ENCODE assay signal across 18 cellular contexts in genomic region chr16:30834130-30834740, GRCh38. TPM values are rescaled to one million over a fixed set of nuclear protein-coding genes. Genes with fewer than 3 reads are reported as not detected.
DNase-seq lines count a peak whose midpoint lies in the region; ATAC-seq and TF ChIP-seq lines count a peak whose summit lies in the region.
"Had no signal": no experiment of that assay in that cellular context is flagged by ENCODE, and none has a peak within 500 bp of the region (broad histone marks: within the 10 kb centered on the region; RNA-seq: fewer than 3 reads in every experiment).

No MANE protein-coding gene starts in this region.

- no peak for TF ChIP-seq CTCF in left ventricle myocardium inferior (IDR thresholded peaks at IDR 0.05; ENCODE audit: borderline replicate concordance)

- H3K4me3 ChIP-seq in left ventricle myocardium inferior (no peak overlapping the region), H7 (ENCODE audit: insufficient read depth, low read depth, low read length) (no peak overlapping the region), aorta (ENCODE audit: low read length in 2 of 2) (no peak overlapping the region)
- H3K4me3 ChIP-seq: BLaER1, HAP-1 had no signal

- peak; percentile 36 for DNase-seq in left ventricle myocardium superior
- no peak for DNase-seq in left ventricle myocardium inferior
- peak; percentile 42 for DNase-seq in H7
- DNase-seq in aorta, result no peak
- no peak for DNase-seq in NCI-H1694 treated with DMSO at 0.1 percent for 48 hours (lab: John Stamatoyannopoulos, UW)
- DNase-seq: Caco-2; CD4-positive, CD25-positive, alpha-beta regulatory T cell; CD8-positive, alpha-beta T cell; DMS153; DND-41; GOT3; HFFc6 had no signal

- ATAC-seq in left ventricle myocardium superior, result no peak
- ATAC-seq in esophagus mucosa, result peak; percentile 8
- ATAC-seq in aorta (ENCODE audit: low FRiP score), result peak; percentile 36
- no peak for ATAC-seq in HG03469 (IDR thresholded peaks at IDR 0.05; ENCODE audit: unreplicated experiment)
- ATAC-seq: CD8-positive, alpha-beta T cell had no signal

- WGBS in aorta, 2 donors, result 95 to 96% methylated on average over 44 of the region's 44 CpGs

- H3K4me1 ChIP-seq in left ventricle myocardium inferior (peaks cover 10% of the 10 kb centered on the region), aorta (ENCODE audit: control insufficient read depth in 1 of 2, insufficient read depth in 2 of 2, low read length in 2 of 2) (no peaks in the 10 kb centered on the region)
- H3K4me1 ChIP-seq: BLaER1, HAP-1 had no signal

- H3K36me3 ChIP-seq in left ventricle myocardium inferior, result peaks cover 7% of the 10 kb centered on the region
- H3K36me3 ChIP-seq in H7 (replicated peaks; ENCODE audit: control insufficient read depth, insufficient read depth, low read length), result no peaks in the 10 kb centered on the region
- H3K36me3 ChIP-seq in aorta (ENCODE audit: control insufficient read depth in 1 of 2, insufficient read depth in 2 of 2, low read length in 1 of 2), result no peaks in the 10 kb centered on the region
- H3K36me3 ChIP-seq: HAP-1 had no signal

- H3K27ac ChIP-seq in left ventricle myocardium inferior (replicated peaks) (no peak overlapping the region), aorta (ENCODE audit: low read depth in 1 of 2, low read length in 2 of 2) (no peak overlapping the region)
- H3K27ac ChIP-seq: 22Rv1, BLaER1, C4-2B had no signal

- no peaks in the 10 kb centered on the region for H3K9me3 ChIP-seq in left ventricle myocardium inferior (replicated peaks)
- H3K9me3 ChIP-seq in aorta (ENCODE audit: control insufficient read depth, low read length), result no peaks in the 10 kb centered on the region
- H3K9me3 ChIP-seq: BLaER1, Caco-2, HAP-1 had no signal

- intact Hi-C loops in left ventricle myocardium superior (cut with micrococcal nuclease), result no loop called here
- intact Hi-C loops in left ventricle myocardium inferior (cut with micrococcal nuclease), result no loop called here
- intact Hi-C loops in aorta (cut with DNase I), result no loop called here

- no peaks in the 10 kb centered on the region for H3K27me3 ChIP-seq in left ventricle myocardium inferior (ENCODE audit: low read depth)
- H3K27me3 ChIP-seq in H7 (ENCODE audit: control insufficient read depth, insufficient read depth, low read length), result no peaks in the 10 kb centered on the region
- H3K27me3 ChIP-seq in aorta (ENCODE audit: control insufficient read depth in 1 of 2, insufficient read depth in 2 of 2, low read length in 1 of 2), result no peaks in the 10 kb centered on the region
- H3K27me3 ChIP-seq: BLaER1 had no signal

RNA-seq across cellular contexts. Expression of gene ZNF629, which starts 47.2 kb away (rescaled TPM):
- total RNA-seq in left ventricle myocardium superior, result 19.2 TPM
- 21.1 TPM for total RNA-seq in left ventricle myocardium inferior
- total RNA-seq in H7 (2014; rRNA removed; shearing (Covaris generic)), result 15.1 and 16.0 TPM in 2 replicates
- total RNA-seq in esophagus mucosa, result 4.7 TPM
- 10 to 100 TPM; 11.8 to 13.4 TPM for total RNA-seq in aorta
- 1 to 10 TPM; 2.1 to 6.7 TPM for polyA plus RNA-seq in aorta

RNA-seq across cellular contexts. Expression of gene BCL7C, which starts 59.6 kb away (rescaled TPM):
- total RNA-seq in left ventricle myocardium superior, result 29.6 TPM
- total RNA-seq in left ventricle myocardium inferior, result 25.2 TPM
- total RNA-seq in H7 (2014; rRNA removed; shearing (Covaris generic)), result 16.4 and 35.5 TPM in 2 replicates
- 30.5 TPM for total RNA-seq in esophagus mucosa
- total RNA-seq in aorta, result 10 to 100 TPM; 30.2 to 33.9 TPM
- 10 to 100 TPM; 54.8 to 60.7 TPM for polyA plus RNA-seq in aorta

Comparison
In these comparisons a context has a peak if more than half of its experiments do, and no peak if none do; other contexts are left out.
1. DNase-seq: peak in left ventricle myocardium superior (single experiment) and H7 (single experiment); none in left ventricle myocardium inferior (single experiment), aorta (0 of 2) and NCI-H1694 treated with DMSO at 0.1 percent for 48 hours (single experiment).
2. ATAC-seq: peak in esophagus mucosa (single experiment) and aorta (single experiment); none in left ventricle myocardium superior (single experiment) and HG03469 (single experiment).